Comparison of ENCODE assay signal across 19 cellular contexts in genomic region chr11:129864811-129865210, GRCh38. TPM values are rescaled to one million over a fixed set of nuclear protein-coding genes. Genes with fewer than 3 reads are reported as not detected.
DNase-seq lines count a peak whose midpoint lies in the region; ATAC-seq and TF ChIP-seq lines count a peak whose summit lies in the region.
"Had no signal": no experiment of that assay in that cellular context is flagged by ENCODE, and none has a peak within 500 bp of the region (broad histone marks: within the 10 kb centered on the region; RNA-seq: fewer than 3 reads in every experiment).

No MANE protein-coding gene starts in this region.

- no peak for TF ChIP-seq POLR2A in breast epithelium (IDR thresholded peaks at IDR 0.05)

- in situ Hi-C loops in KBM-7 (cut with MboI; ENCODE audit: low pct_unique_long_range_greater_than_20kb, low sequenced_read_pairs) = no loop called here

- H3K36me3 Mint-ChIP-seq in MCF 10A (ENCODE audit: insufficient read depth, unreplicated experiment) = peaks cover 78% of the 10 kb centered on the region

- POLR2A ChIA-PET in MCF 10A (lab: Yijun Ruan, JAX) (interaction anchor here (0.7 to 2.3 kb wide), 5 partner anchors 9 to 173 kb away, joined by 3 to 8 read pairs (median 4); no protein-coding TSS in a partner anchor), RWPE1 (lab: Yijun Ruan, JAX; ENCODE audit: low non-redundant PET) (no interaction called here)

- no TSS peak for BruUV-seq in MCF 10A (replicated peaks; lab: Mats Ljungman, UMichigan)

- no peaks in the 10 kb centered on the region for H3K27me3 Mint-ChIP-seq in MCF 10A (ENCODE audit: insufficient read depth, unreplicated experiment)

- DNase-seq in breast epithelium (ENCODE audit: low spot score in 2 of 2) (peak; percentile 63 to 66), MCF 10A (ENCODE audit: unreplicated experiment) (no peak), RWPE1 (ENCODE audit: low spot score) (no peak), left lobe of liver (ENCODE audit: low spot score) (peak; percentile 56), NCI-H526 treated with DMSO at 0.1 percent for 48 hours (lab: John Stamatoyannopoulos, UW) (no peak), KBM-7 (no peak)
- no peak for DNase-seq in stimulated activated CD4-positive, alpha-beta T cell treated with anti-CD3 and anti-CD28 coated beads, Interleukin-12 subunit alpha, Interleukin-12 subunit beta, amount 100 ng/mL, for 4 hours
- DNase-seq: COR-L47, GDM1, NCI-H1417 treated with DMSO at 0.1 percent for 48 hours, NCI-H187 treated with DMSO at 0.1 percent for 48 hours, NCI-H2227 treated with DMSO at 0.1 percent for 48 hours, NCI-H510A treated with DMSO at 0.1 percent for 48 hours, PC-3, SJCRH30 had no signal

- no peak overlapping the region for H3K4me3 ChIP-seq in breast epithelium
- H3K4me3 ChIP-seq: BLaER1 treated with 17β-estradiol and CSF1 and Interleukin-3, amounts not matched to agents 10 nM and 100 nM; HAP-1; SJCRH30 had no signal

- no peaks in the 10 kb centered on the region for H3K9me3 ChIP-seq in breast epithelium
- H3K9me3 ChIP-seq: BLaER1 treated with 17β-estradiol and CSF1 and Interleukin-3, amounts not matched to agents 10 nM and 100 nM; HAP-1; SJCRH30 had no signal

- peak overlapping the region; percentile 51 to 68 for H3K27ac ChIP-seq in breast epithelium
- peak overlapping the region; percentile 30 for H3K27ac ChIP-seq in RWPE1
- H3K27ac ChIP-seq: BLaER1 treated with 17β-estradiol and CSF1 and Interleukin-3, amounts not matched to agents 10 nM and 100 nM; KMS-11; SJCRH30 had no signal

- no peaks in the 10 kb centered on the region for H3K27me3 ChIP-seq in breast epithelium
- H3K27me3 ChIP-seq: BLaER1 treated with 17β-estradiol and CSF1 and Interleukin-3, amounts not matched to agents 10 nM and 100 nM; SJCRH30 had no signal

- no peak overlapping the region for H3K4me3 Mint-ChIP-seq in MCF 10A (ENCODE audit: unreplicated experiment)

- H3K9me3 Mint-ChIP-seq in MCF 10A (ENCODE audit: unreplicated experiment) = no peaks in the 10 kb centered on the region

- intact Hi-C loops in breast epithelium (cut with DNase I; ENCODE audit: low total_unique reads) = no loop called here
- intact Hi-C loops in MCF 10A (cut with micrococcal nuclease) = loop anchor here (5.0 kb wide), 2 partner anchors 38 to 78 kb away; no protein-coding TSS in a partner anchor

- peaks cover 0 to 5% of the 10 kb centered on the region in 2 donors for H3K4me1 ChIP-seq in breast epithelium

- H3K27ac Mint-ChIP-seq in MCF 10A (ENCODE audit: low read depth, unreplicated experiment) = no peak overlapping the region

- CTCF ChIA-PET in MCF 10A (lab: Yijun Ruan, JAX) = interaction anchor here (1.5 kb wide), 2 partner anchors 79 to 268 kb away, joined by 5 to 10 read pairs; no protein-coding TSS in a partner anchor
- CTCF ChIA-PET in RWPE1 (lab: Yijun Ruan, JAX) = no interaction called here

- H3K36me3 ChIP-seq in breast epithelium = peaks cover 7% of the 10 kb centered on the region

- peak; percentile 87 for ATAC-seq in left lobe of liver
- ATAC-seq: PC-3 had no signal

- TF ChIP-seq CTCF in breast epithelium (IDR thresholded peaks at IDR 0.05) (no peak), MCF 10A (IDR thresholded peaks at IDR 0.05; ENCODE audit: unreplicated experiment) (no peak), RWPE1 (conservative IDR thresholded peaks at IDR 0.05; ENCODE audit: low read depth) (no peak)

- H3K4me1 Mint-ChIP-seq in MCF 10A (ENCODE audit: insufficient read depth, unreplicated experiment) = peaks cover 13% of the 10 kb centered on the region

RNA-seq across cellular contexts. Expression of gene NFRKB, which starts 30.6 kb away (rescaled TPM):
- total RNA-seq in breast epithelium (10 to 100 TPM; 30.2 to 45.2 (median 44.2) TPM), MCF 10A (2022) (34.0 and 37.4 TPM in 2 replicates), left lobe of liver (10.7 TPM)

RNA-seq across cellular contexts. Expression of gene TMEM45B, which starts 49.2 kb away (rescaled TPM):
- 10 to 100 TPM in 1 of 3 donors, 1 to 10 TPM in 1, not detected in 1; 7.3 to 11.8 TPM for total RNA-seq in breast epithelium
- total RNA-seq in MCF 10A (2022) = not detected in 2 replicates
- 16.1 TPM for total RNA-seq in left lobe of liver
- total RNA-seq: A673, SJCRH30 had no signal

Comparison
In these comparisons a context has a peak if more than half of its experiments do, and no peak if none do; other contexts are left out.
1. DNase-seq: peak in breast epithelium (2 of 2) and left lobe of liver (single experiment); none in MCF 10A (single experiment), RWPE1 (single experiment), NCI-H526 treated with DMSO at 0.1 percent for 48 hours (single experiment), KBM-7 (single experiment) and stimulated activated CD4-positive, alpha-beta T cell treated with anti-CD3 and anti-CD28 coated beads, Interleukin-12 subunit alpha, Interleukin-12 subunit beta, amount 100 ng/mL, for 4 hours (single experiment).